14 cellular contexts compared by ENCODE assay signal in genomic region chr13:31922724-31923123, GRCh38.
DNase-seq lines count a peak whose midpoint lies in the region; ATAC-seq lines count a peak whose summit lies in the region.
"Had no signal": no experiment of that assay in that cellular context is flagged by ENCODE, and none has a peak within 500 bp of the region (broad histone marks: within the 10 kb centered on the region; RNA-seq: fewer than 3 reads in every experiment).

No MANE protein-coding gene starts in this region.

- no peak overlapping the region for H3K4me3 Mint-ChIP-seq in activated T-helper 17 cell treated with anti-CD3 and anti-CD28 coated beads, Interleukin-2, amount 50 U/mL, for 72 hours
- H3K4me3 Mint-ChIP-seq in memory B cell = no peak overlapping the region
- H3K4me3 Mint-ChIP-seq: CD14-positive monocyte; CD8-positive, alpha-beta T cell; HFFc6 had no signal

- peak overlapping the region; percentile 46 for H3K27ac Mint-ChIP-seq in activated T-helper 17 cell treated with anti-CD3 and anti-CD28 coated beads, Interleukin-2, amount 50 U/mL, for 72 hours
- peak overlapping the region; percentile 20 for H3K27ac Mint-ChIP-seq in memory B cell
- H3K27ac Mint-ChIP-seq: CD8-positive, alpha-beta T cell; HFFc6 had no signal

- DNase-seq in DMS153 (lab: John Stamatoyannopoulos, UW) (peak; percentile 5), DMS153 treated with DMSO at 0.1 percent for 48 hours (lab: John Stamatoyannopoulos, UW; ENCODE audit: unreplicated experiment) (no peak), memory B cell (ENCODE audit: low spot score in 2 of 2) (no peak), NCI-H2171 treated with DMSO at 0.1 percent for 48 hours (lab: John Stamatoyannopoulos, UW) (no peak)
- DNase-seq in activated T-cell treated with anti-CD3 and anti-CD28 coated beads, Interleukin-2, amount 50 U/mL, for 1 hour = no peak
- DNase-seq: CD8-positive, alpha-beta T cell; COR-L47; DMS79 treated with DMSO at 0.1 percent for 48 hours; EL; HCEC 1CT; HFFc6 had no signal

- no peaks in the 10 kb centered on the region for H3K9me3 Mint-ChIP-seq in activated T-helper 17 cell treated with anti-CD3 and anti-CD28 coated beads, Interleukin-2, amount 50 U/mL, for 72 hours
- H3K9me3 Mint-ChIP-seq in memory B cell = no peaks in the 10 kb centered on the region
- H3K9me3 Mint-ChIP-seq: CD8-positive, alpha-beta T cell; HFFc6 had no signal

- ATAC-seq in activated T-helper 17 cell treated with anti-CD3 and anti-CD28 coated beads, Interleukin-2, amount 50 U/mL, for 72 hours (replicated peaks) = no peak
- no peak for ATAC-seq in memory B cell (ENCODE audit: low read depth)
- no peak for ATAC-seq in GM21360 (IDR thresholded peaks at IDR 0.05; ENCODE audit: unreplicated experiment)
- ATAC-seq: CD8-positive, alpha-beta T cell had no signal

- no peaks in the 10 kb centered on the region for H3K36me3 Mint-ChIP-seq in activated T-helper 17 cell treated with anti-CD3 and anti-CD28 coated beads, Interleukin-2, amount 50 U/mL, for 72 hours (ENCODE audit: low read depth)
- H3K36me3 Mint-ChIP-seq in memory B cell = no peaks in the 10 kb centered on the region
- H3K36me3 Mint-ChIP-seq: CD8-positive, alpha-beta T cell had no signal

- H3K4me1 Mint-ChIP-seq in activated T-helper 17 cell treated with anti-CD3 and anti-CD28 coated beads, Interleukin-2, amount 50 U/mL, for 72 hours = peaks cover 33% of the 10 kb centered on the region
- peaks cover 7% of the 10 kb centered on the region for H3K4me1 Mint-ChIP-seq in memory B cell

- H3K27me3 Mint-ChIP-seq in activated T-helper 17 cell treated with anti-CD3 and anti-CD28 coated beads, Interleukin-2, amount 50 U/mL, for 72 hours = no peaks in the 10 kb centered on the region
- no peaks in the 10 kb centered on the region for H3K27me3 Mint-ChIP-seq in memory B cell
